ENCODE assay signal across 15 cellular contexts in genomic region chr1:167103236-167103894, GRCh38. TPM values are rescaled to one million over a fixed set of nuclear protein-coding genes. Genes with fewer than 3 reads are reported as not detected.
DNase-seq lines count a peak whose midpoint lies in the region; ATAC-seq and TF ChIP-seq lines count a peak whose summit lies in the region.
"Had no signal": no experiment of that assay in that cellular context is flagged by ENCODE, and none has a peak within 500 bp of the region (broad histone marks: within the 10 kb centered on the region; RNA-seq: fewer than 3 reads in every experiment).

No MANE protein-coding gene starts in this region.

- peak overlapping the region; percentile 47 for H2AFZ ChIP-seq in PC-3 (ENCODE audit: low read length)

- no peaks in the 10 kb centered on the region for H3K9me2 ChIP-seq in PC-3 (replicated peaks; ENCODE audit: low read length)

- ATAC-seq in PC-3 (peak; percentile 84), left lobe of liver (no peak), GM19455 (IDR thresholded peaks at IDR 0.05; ENCODE audit: unreplicated experiment) (no peak), HG03045 (IDR thresholded peaks at IDR 0.05; ENCODE audit: unreplicated experiment) (no peak)
- ATAC-seq: CD8-positive, alpha-beta T cell; K562 had no signal

- no peaks in the 10 kb centered on the region for H4K20me1 ChIP-seq in PC-3 (ENCODE audit: low read length)

- H3K79me2 ChIP-seq in PC-3 (ENCODE audit: low read length), result no peaks in the 10 kb centered on the region

- H3K27ac ChIP-seq in PC-3 (ENCODE audit: low read length), result peak overlapping the region; percentile 62
- H3K27ac ChIP-seq: RWPE1 had no signal

- H3K4me3 ChIP-seq in PC-3 (ENCODE audit: low read length), result no peak overlapping the region
- H3K4me3 ChIP-seq: K562 had no signal

- no TSS peak for BruUV-seq in PC-3 (replicated peaks; lab: Mats Ljungman, UMichigan)

- DNase-seq in A172 (ENCODE audit: low spot score) (peak; percentile 74), ELF-1 (ENCODE audit: low read depth, low spot score) (peak; percentile 42), PC-3 (peak; percentile 98), glomerular visceral epithelial cell (ENCODE audit: extremely low spot score) (peak; percentile 40), left lobe of liver (ENCODE audit: low spot score) (no peak), SIG-M5 treated with dmso at 0.1 percent for 504 hours (lab: John Stamatoyannopoulos, UW; ENCODE audit: unreplicated experiment) (no peak)
- DNase-seq: activated effector memory CD4-positive, alpha-beta T cell treated with anti-CD3 and anti-CD28 coated beads, Interleukin-2, amount 50 U/mL, for 16 hours; CD8-positive, alpha-beta T cell; cortex of kidney; foreskin melanocyte had no signal

- intact Hi-C loops in PC-3 (cut with micrococcal nuclease), result loop anchor here (1.0 kb wide), 1 partner anchor 8 kb away; no protein-coding TSS in a partner anchor

- peak overlapping the region; percentile 42 for H3K4me2 ChIP-seq in PC-3 (ENCODE audit: low read length)

- H3K4me1 ChIP-seq in PC-3 (ENCODE audit: insufficient read depth, low read length), result peaks cover 36% of the 10 kb centered on the region

- H3K27me3 ChIP-seq in PC-3 (ENCODE audit: low read length), result no peaks in the 10 kb centered on the region

- H3K36me3 ChIP-seq in PC-3 (ENCODE audit: low read depth, low read length), result no peaks in the 10 kb centered on the region

- no peaks in the 10 kb centered on the region for H3K9me3 ChIP-seq in PC-3 (ENCODE audit: low read length)

- POLR2A ChIA-PET in PC-3 (lab: Charles Lee; ENCODE audit: unreplicated experiment), result no interaction called here

- CTCF ChIA-PET in PC-3 (lab: Charles Lee), result interaction anchor here (1.1 kb wide), 1 partner anchor 193 kb away, joined by 3 read pairs; no protein-coding TSS in a partner anchor

- H3K9ac ChIP-seq in PC-3 (ENCODE audit: low read length), result no peak overlapping the region

- TF ChIP-seq CTCF in PC-3 (conservative IDR thresholded peaks at IDR 0.05; ENCODE audit: low read depth, low read length), result no peak

- H3F3A ChIP-seq in PC-3 (ENCODE audit: low read length, unreplicated experiment), result no peaks in the 10 kb centered on the region

RNA-seq across cellular contexts. Expression of gene STYXL2, which starts 9.5 kb away (rescaled TPM):
- total RNA-seq in A172 (2014; rRNA removed; shearing (Covaris generic)), result not detected in 2 replicates
- total RNA-seq in PC-3 (2014; rRNA removed) (not detected in 2 replicates), left lobe of liver (not detected)
- total RNA-seq: CD8-positive, alpha-beta T cell; K562; lower leg skin had no signal

RNA-seq across cellular contexts. Expression of gene GPA33, which starts 13.2 kb away (rescaled TPM):
- total RNA-seq in A172 (2014; rRNA removed; shearing (Covaris generic)), result 0.24 TPM in 1 of 2 replicates, not detected in the other
- total RNA-seq in PC-3 (2014; rRNA removed), result 0.04 and 0.12 TPM in 2 replicates
- total RNA-seq in left lobe of liver, result 0.20 TPM

Comparison
In these comparisons a context has a peak if more than half of its experiments do, and no peak if none do; other contexts are left out.
1. DNase-seq: peak in A172 (single experiment), ELF-1 (single experiment), PC-3 (single experiment) and glomerular visceral epithelial cell (single experiment); none in left lobe of liver (single experiment) and SIG-M5 treated with dmso at 0.1 percent for 504 hours (single experiment).